In the genomic region with DNA sequence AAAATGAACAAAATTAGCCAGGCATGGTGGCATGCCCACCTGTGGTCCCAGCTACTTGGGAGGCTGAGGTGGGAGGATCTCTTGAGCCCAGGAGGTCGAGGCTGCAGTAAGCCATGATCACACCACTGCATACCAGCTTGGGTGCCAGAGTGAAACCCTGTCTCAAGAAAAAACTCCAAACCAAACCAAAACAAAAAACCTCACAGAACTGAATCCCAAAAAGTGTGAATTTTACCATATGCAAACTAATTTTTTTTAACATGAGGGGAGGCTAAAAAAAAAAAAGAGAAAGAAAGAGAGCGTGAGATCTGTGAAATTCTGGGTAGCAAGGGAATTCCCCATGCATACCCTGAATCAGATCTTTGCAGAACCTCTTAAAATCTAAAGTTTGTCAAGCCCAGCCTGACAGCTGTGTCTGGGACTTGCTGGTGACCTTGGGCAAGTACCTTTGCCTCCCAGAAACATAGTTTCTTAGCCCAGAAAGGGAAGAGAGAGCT, we compare ENCODE assay signal across 11 cellular contexts. TPM values are rescaled to one million over a fixed set of nuclear protein-coding genes. Genes with fewer than 3 reads are reported as not detected.
DNase-seq lines count a peak whose midpoint lies in the region; ATAC-seq, FAIRE-seq and TF ChIP-seq lines count a peak whose summit lies in the region.
"Had no signal": no experiment of that assay in that cellular context is flagged by ENCODE, and none has a peak within 500 bp of the region (broad histone marks: within the 10 kb centered on the region; RNA-seq: fewer than 3 reads in every experiment).

No MANE protein-coding gene starts in this region.

- CTCF ChIA-PET in MCF 10A (lab: Yijun Ruan, JAX) = interaction anchor here (1.9 kb wide), 1 partner anchor 58 kb away, joined by 5 read pairs; no protein-coding TSS in a partner anchor
- CTCF ChIA-PET in SK-N-SH (lab: Yijun Ruan, JAX) = no interaction called here

- H3K4me3 Mint-ChIP-seq in osteocyte (ENCODE audit: unreplicated experiment) = no peak overlapping the region
- H3K4me3 Mint-ChIP-seq in MCF 10A (ENCODE audit: unreplicated experiment) = no peak overlapping the region

- H3K9ac ChIP-seq in SK-N-SH = no peak overlapping the region

- WGBS in SK-N-SH (ENCODE audit: low lambda C conversion rate) = 46% methylated on average over 2 of the region's 2 CpGs

- no TSS peak for BruUV-seq in MCF 10A (replicated peaks; lab: Mats Ljungman, UMichigan)

- H3K9me3 Mint-ChIP-seq in osteocyte (ENCODE audit: unreplicated experiment) = no peaks in the 10 kb centered on the region
- no peaks in the 10 kb centered on the region for H3K9me3 Mint-ChIP-seq in MCF 10A (ENCODE audit: unreplicated experiment)

- no peaks in the 10 kb centered on the region for H3K36me3 ChIP-seq in SK-N-SH (replicated peaks in 1 of 2; ENCODE audit: control insufficient read depth in 1 of 2, insufficient read depth in 2 of 2, low read length in 1 of 2)

- peak; percentile 50 for FAIRE-seq in GM12892 (lab: Jason Lieb, UNC)
- FAIRE-seq: HepG2 had no signal

- no peak overlapping the region for H3K27ac ChIP-seq in SK-N-SH (ENCODE audit: low read depth in 2 of 2, low read length in 1 of 2)
- H3K27ac ChIP-seq: RWPE1 had no signal

- TF ChIP-seq RAD21 in SK-N-SH (IDR thresholded peaks at IDR 0.05; ENCODE audit: low read length) = no peak

- H3K4me3 ChIP-seq in SK-N-SH (ENCODE audit: low read depth in 2 of 2, low read length in 1 of 2) = no peak overlapping the region

- no peaks in the 10 kb centered on the region for H3F3A ChIP-seq in SK-N-SH (replicated peaks; ENCODE audit: insufficient read depth)

- H3K36me3 Mint-ChIP-seq in osteocyte (ENCODE audit: unreplicated experiment) = no peaks in the 10 kb centered on the region
- no peaks in the 10 kb centered on the region for H3K36me3 Mint-ChIP-seq in MCF 10A (ENCODE audit: insufficient read depth, unreplicated experiment)

- no peaks in the 10 kb centered on the region for H3K9me3 ChIP-seq in SK-N-SH

- no peaks in the 10 kb centered on the region for H3K79me2 ChIP-seq in SK-N-SH (ENCODE audit: insufficient read depth)

- no peaks in the 10 kb centered on the region for H3K4me1 ChIP-seq in SK-N-SH (ENCODE audit: control insufficient read depth in 1 of 2, insufficient read depth in 2 of 2, low read depth in 1 of 2, low read length in 1 of 2)

- DNase-seq in GM12892 (ENCODE audit: insufficient read length) (no peak), osteocyte (ENCODE audit: extremely low spot score, unreplicated experiment) (no peak), GOT3 (lab: John Stamatoyannopoulos, UW) (no peak), MCF 10A (ENCODE audit: unreplicated experiment) (no peak), SK-N-SH (no peak)
- DNase-seq: NCI-H2029 had no signal

- no peaks in the 10 kb centered on the region for H3K9me2 ChIP-seq in SK-N-SH

- H3K4me2 ChIP-seq in SK-N-SH = no peak overlapping the region

- H2AFZ ChIP-seq in SK-N-SH (ENCODE audit: low read depth) = no peak overlapping the region

- TF ChIP-seq CTCF in osteocyte (IDR thresholded peaks at IDR 0.05) (no peak), MCF 10A (IDR thresholded peaks at IDR 0.05; ENCODE audit: unreplicated experiment) (no peak), SK-N-SH (IDR thresholded peaks at IDR 0.05) (no peak)

- POLR2A ChIA-PET in MCF 10A (lab: Yijun Ruan, JAX) = no interaction called here
- POLR2A ChIA-PET in SK-N-SH (lab: Yijun Ruan, JAX) = no interaction called here

- peak; percentile 77 for ATAC-seq in GM18873 (IDR thresholded peaks at IDR 0.05; ENCODE audit: low FRiP score, unreplicated experiment)
- peak; percentile 72 for ATAC-seq in HG02571 (IDR thresholded peaks at IDR 0.05; ENCODE audit: unreplicated experiment)
- peak; percentile 78 for ATAC-seq in HG03558 (IDR thresholded peaks at IDR 0.05; ENCODE audit: extremely low read depth, unreplicated experiment)
- ATAC-seq: HepG2 had no signal

- H3K27me3 Mint-ChIP-seq in osteocyte (ENCODE audit: unreplicated experiment) = no peaks in the 10 kb centered on the region
- H3K27me3 Mint-ChIP-seq in MCF 10A (ENCODE audit: insufficient read depth, unreplicated experiment) = no peaks in the 10 kb centered on the region

- H3K4me1 Mint-ChIP-seq in osteocyte (ENCODE audit: unreplicated experiment) (peaks cover 9% of the 10 kb centered on the region), MCF 10A (ENCODE audit: insufficient read depth, unreplicated experiment) (no peaks in the 10 kb centered on the region)

- TF ChIP-seq EP300 in SK-N-SH (IDR thresholded peaks at IDR 0.05; ENCODE audit: borderline replicate concordance in 1 of 2, low read depth in 1 of 2, low read length in 1 of 2) = no peak

- H3K27me3 ChIP-seq in SK-N-SH (ENCODE audit: insufficient read depth) = no peaks in the 10 kb centered on the region

- H4K20me1 ChIP-seq in SK-N-SH (ENCODE audit: insufficient read depth) = no peaks in the 10 kb centered on the region

- no peak overlapping the region for H3K27ac Mint-ChIP-seq in osteocyte (ENCODE audit: unreplicated experiment)
- no peak overlapping the region for H3K27ac Mint-ChIP-seq in MCF 10A (ENCODE audit: low read depth, unreplicated experiment)

- intact Hi-C loops in MCF 10A (cut with micrococcal nuclease) = no loop called here

- TF ChIP-seq POLR2A in GM12892 (IDR thresholded peaks at IDR 0.05; ENCODE audit: low read depth, low read length) = no peak

TF ChIP-seq in SK-N-SH, 30 proteins besides CTCF, POLR2A, EP300 and RAD21 (continues in another document):
- TF ChIP-seq, protein P1, sequence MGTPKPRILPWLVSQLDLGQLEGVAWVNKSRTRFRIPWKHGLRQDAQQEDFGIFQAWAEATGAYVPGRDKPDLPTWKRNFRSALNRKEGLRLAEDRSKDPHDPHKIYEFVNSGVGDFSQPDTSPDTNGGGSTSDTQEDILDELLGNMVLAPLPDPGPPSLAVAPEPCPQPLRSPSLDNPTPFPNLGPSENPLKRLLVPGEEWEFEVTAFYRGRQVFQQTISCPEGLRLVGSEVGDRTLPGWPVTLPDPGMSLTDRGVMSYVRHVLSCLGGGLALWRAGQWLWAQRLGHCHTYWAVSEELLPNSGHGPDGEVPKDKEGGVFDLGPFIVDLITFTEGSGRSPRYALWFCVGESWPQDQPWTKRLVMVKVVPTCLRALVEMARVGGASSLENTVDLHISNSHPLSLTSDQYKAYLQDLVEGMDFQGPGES (IDR thresholded peaks at IDR 0.05; ENCODE audit: low read depth, low read length) = no peak
- TF ChIP-seq, protein P2, sequence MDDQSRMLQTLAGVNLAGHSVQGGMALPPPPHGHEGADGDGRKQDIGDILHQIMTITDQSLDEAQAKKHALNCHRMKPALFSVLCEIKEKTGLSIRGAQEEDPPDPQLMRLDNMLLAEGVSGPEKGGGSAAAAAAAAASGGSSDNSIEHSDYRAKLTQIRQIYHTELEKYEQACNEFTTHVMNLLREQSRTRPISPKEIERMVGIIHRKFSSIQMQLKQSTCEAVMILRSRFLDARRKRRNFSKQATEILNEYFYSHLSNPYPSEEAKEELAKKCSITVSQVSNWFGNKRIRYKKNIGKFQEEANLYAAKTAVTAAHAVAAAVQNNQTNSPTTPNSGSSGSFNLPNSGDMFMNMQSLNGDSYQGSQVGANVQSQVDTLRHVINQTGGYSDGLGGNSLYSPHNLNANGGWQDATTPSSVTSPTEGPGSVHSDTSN (IDR thresholded peaks at IDR 0.05) = no peak
- no peak for TF ChIP-seq MEF2A (IDR thresholded peaks at IDR 0.05; ENCODE audit: borderline replicate concordance, low read depth)
- TF ChIP-seq, protein P3, sequence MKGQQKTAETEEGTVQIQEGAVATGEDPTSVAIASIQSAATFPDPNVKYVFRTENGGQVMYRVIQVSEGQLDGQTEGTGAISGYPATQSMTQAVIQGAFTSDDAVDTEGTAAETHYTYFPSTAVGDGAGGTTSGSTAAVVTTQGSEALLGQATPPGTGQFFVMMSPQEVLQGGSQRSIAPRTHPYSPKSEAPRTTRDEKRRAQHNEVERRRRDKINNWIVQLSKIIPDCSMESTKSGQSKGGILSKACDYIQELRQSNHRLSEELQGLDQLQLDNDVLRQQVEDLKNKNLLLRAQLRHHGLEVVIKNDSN (IDR thresholded peaks at IDR 0.05; ENCODE audit: borderline replicate concordance, low read depth) = no peak
- TF ChIP-seq FOXJ3 (CRISPR knock-in tag; IDR thresholded peaks at IDR 0.05) = no peak
- TF ChIP-seq EZH2phosphoT487 (IDR thresholded peaks at IDR 0.05; ENCODE audit: borderline replicate concordance, low read depth) = no peak
- no peak for TF ChIP-seq MXI1 (IDR thresholded peaks at IDR 0.05; ENCODE audit: low read depth, low read length)
- no peak for TF ChIP-seq RXRA (IDR thresholded peaks at IDR 0.05; ENCODE audit: borderline replicate concordance, low read depth)
- TF ChIP-seq RFX5 (IDR thresholded peaks at IDR 0.05; ENCODE audit: low read length) = no peak
- no peak for TF ChIP-seq JUND (IDR thresholded peaks at IDR 0.05)
- TF ChIP-seq, protein P4, sequence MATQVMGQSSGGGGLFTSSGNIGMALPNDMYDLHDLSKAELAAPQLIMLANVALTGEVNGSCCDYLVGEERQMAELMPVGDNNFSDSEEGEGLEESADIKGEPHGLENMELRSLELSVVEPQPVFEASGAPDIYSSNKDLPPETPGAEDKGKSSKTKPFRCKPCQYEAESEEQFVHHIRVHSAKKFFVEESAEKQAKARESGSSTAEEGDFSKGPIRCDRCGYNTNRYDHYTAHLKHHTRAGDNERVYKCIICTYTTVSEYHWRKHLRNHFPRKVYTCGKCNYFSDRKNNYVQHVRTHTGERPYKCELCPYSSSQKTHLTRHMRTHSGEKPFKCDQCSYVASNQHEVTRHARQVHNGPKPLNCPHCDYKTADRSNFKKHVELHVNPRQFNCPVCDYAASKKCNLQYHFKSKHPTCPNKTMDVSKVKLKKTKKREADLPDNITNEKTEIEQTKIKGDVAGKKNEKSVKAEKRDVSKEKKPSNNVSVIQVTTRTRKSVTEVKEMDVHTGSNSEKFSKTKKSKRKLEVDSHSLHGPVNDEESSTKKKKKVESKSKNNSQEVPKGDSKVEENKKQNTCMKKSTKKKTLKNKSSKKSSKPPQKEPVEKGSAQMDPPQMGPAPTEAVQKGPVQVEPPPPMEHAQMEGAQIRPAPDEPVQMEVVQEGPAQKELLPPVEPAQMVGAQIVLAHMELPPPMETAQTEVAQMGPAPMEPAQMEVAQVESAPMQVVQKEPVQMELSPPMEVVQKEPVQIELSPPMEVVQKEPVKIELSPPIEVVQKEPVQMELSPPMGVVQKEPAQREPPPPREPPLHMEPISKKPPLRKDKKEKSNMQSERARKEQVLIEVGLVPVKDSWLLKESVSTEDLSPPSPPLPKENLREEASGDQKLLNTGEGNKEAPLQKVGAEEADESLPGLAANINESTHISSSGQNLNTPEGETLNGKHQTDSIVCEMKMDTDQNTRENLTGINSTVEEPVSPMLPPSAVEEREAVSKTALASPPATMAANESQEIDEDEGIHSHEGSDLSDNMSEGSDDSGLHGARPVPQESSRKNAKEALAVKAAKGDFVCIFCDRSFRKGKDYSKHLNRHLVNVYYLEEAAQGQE (IDR thresholded peaks at IDR 0.05; ENCODE audit: low read depth, low read length) = no peak

RNA-seq across cellular contexts. Expression of a gene that starts 17.1 kb away (rescaled TPM):
- polyA plus RNA-seq in GM12892 (2012; ENCODE audit: missing spikeins) = 2.9 TPM
- total RNA-seq in osteocyte = 0.21 TPM in 1 of 2 replicates, not detected in the other
- total RNA-seq in MCF 10A (2022) = 37.6 and 37.7 TPM in 2 replicates
- not detected in 2 replicates for polyA plus RNA-seq in SK-N-SH (2012; rRNA removed)
- polyA plus RNA-seq in SK-N-SH (2012; cell fraction: cytosol; rRNA removed) = 0.01 TPM in 1 of 2 replicates, not detected in the other
- not detected in 2 replicates for polyA plus RNA-seq in SK-N-SH (2012; cell fraction: nucleus; rRNA removed)

Comparison
In these comparisons a context has a peak if more than half of its experiments do, and no peak if none do; other contexts are left out.
1. RNA of a gene that starts 17.1 kb away (total RNA-seq): 37.6 to 37.7 TPM in MCF 10A; 0.21 TPM in osteocyte; every median in the first group is over 10 times any median in the second.
2. Peak in every context shown above with its lines, with median percentiles within 50 percentile points of each other: ATAC-seq.